ENCODE assay signal across 18 cellular contexts in genomic region chr3:189238071-189238470, GRCh38.
A peak's percentile ranks its signal among the peaks of the same experiment; 100 is the strongest.
DNase-seq lines count a peak whose midpoint lies in the region; TF ChIP-seq lines count a peak whose summit lies in the region.
"Had no signal": no experiment of that assay in that cellular context is flagged by ENCODE, and none has a peak within 500 bp of the region (broad histone marks: within the 10 kb centered on the region; RNA-seq: fewer than 3 reads in every experiment).

No MANE protein-coding gene starts in this region.

- H3K36me3 ChIP-seq in BE2C = no peaks in the 10 kb centered on the region
- H3K36me3 ChIP-seq: BLaER1 had no signal

- DNase-seq in DMS79 (lab: John Stamatoyannopoulos, UW) = peak; percentile 53
- DNase-seq in EL = peak; percentile 13
- peak; percentile 15 for DNase-seq in NCI-H226
- no peak for DNase-seq in BE2C
- no peak for DNase-seq in AG08395 (ENCODE audit: low spot score)
- no peak for DNase-seq in NCI-H1436 treated with DMSO at 0.1 percent for 48 hours (lab: John Stamatoyannopoulos, UW)
- DNase-seq: ACHN; AML-193; CD4-positive, alpha-beta memory T cell; DMS153; DND-41; GF-D8; H7; HFFc6; IMR-90 had no signal

- no peaks in the 10 kb centered on the region; the same call in 1 of the 2 replicates for H3K27me3 ChIP-seq in BE2C
- H3K27me3 ChIP-seq: BLaER1 had no signal

- H3K4me3 ChIP-seq in BE2C (ENCODE audit: low read depth, low read length) = no peak overlapping the region
- H3K4me3 ChIP-seq: BLaER1, GM23338, K562 had no signal

- no peak for TF ChIP-seq CTCF in BE2C (IDR thresholded peaks at IDR 0.05; ENCODE audit: low read depth, low read length)

- H3K9me3 ChIP-seq in BE2C = no peaks in the 10 kb centered on the region

- no peaks in the 10 kb centered on the region for H3K4me1 ChIP-seq in BE2C

Comparison
In these comparisons a context has a peak if more than half of its experiments do, and no peak if none do; other contexts are left out.
1. DNase-seq: peak in DMS79 (single experiment), EL (single experiment) and NCI-H226 (single experiment); none in BE2C (single experiment), AG08395 (single experiment) and NCI-H1436 treated with DMSO at 0.1 percent for 48 hours (single experiment).